Comparison of ENCODE assay signal across 25 cellular contexts in the genomic region with DNA sequence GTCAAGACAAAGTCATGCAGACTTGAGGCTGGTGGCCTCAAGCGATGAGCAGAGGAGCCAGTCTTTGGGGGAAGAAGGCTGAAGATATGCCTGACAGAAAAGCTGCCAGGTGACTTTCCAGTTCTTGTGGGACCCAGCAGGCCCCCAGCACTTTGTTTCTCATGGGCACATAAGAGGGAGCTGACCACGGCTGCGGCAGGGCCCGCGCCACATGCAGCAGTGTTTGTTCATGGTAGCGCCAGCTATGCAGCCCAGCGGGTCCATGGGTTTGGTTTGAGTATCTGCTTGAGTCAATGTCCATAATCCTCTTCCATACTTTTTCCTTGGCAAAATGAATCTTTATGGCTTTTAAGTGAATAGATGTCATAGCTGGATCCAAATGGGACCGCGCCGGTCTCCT.
"Had no signal": no experiment of that assay in that cellular context is flagged by ENCODE, and none has a peak within 500 bp of the region (broad histone marks: within the 10 kb centered on the region; RNA-seq: fewer than 3 reads in every experiment).

No MANE protein-coding gene starts in this region.

- H3K27ac ChIP-seq: stomach, suprapubic skin, testis, thoracic aorta, thyroid gland, tibial artery, tibial nerve, transverse colon, upper lobe of left lung, upper lobe of right lung, uterus, vagina had no signal

- H3K9me3 ChIP-seq: stomach, suprapubic skin, testis, thoracic aorta, thyroid gland, tibial artery, tibial nerve, transverse colon, upper lobe of left lung, upper lobe of right lung, uterus, vagina had no signal

- DNase-seq: stimulated activated CD4-positive, alpha-beta T cell treated with anti-CD3 and anti-CD28 coated beads, Interleukin-2, amount 100 ng/mL, for 48 hours; stimulated activated CD4-positive, alpha-beta T cell treated with anti-CD3 and anti-CD28 coated beads, Interleukin-4, amount 100 ng/mL, for 1 hour; stimulated activated CD4-positive, alpha-beta T cell treated with anti-CD3 and anti-CD28 coated beads, Interleukin-4, amount 100 ng/mL, for 24 hours; stimulated activated CD4-positive, alpha-beta T cell treated with anti-CD3 and anti-CD28 coated beads, Interleukin-4, amount 100 ng/mL, for 4 hours; stimulated activated CD8-positive, alpha-beta memory T cell treated with anti-CD3 and anti-CD28 coated beads, Interleukin-4, amount 100 ng/mL, for 48 hours; stimulated activated naive B cell treated with anti-CD40 and anti-IgM and Interleukin-4, amounts not matched to agents 10 μg/mL and 1 μg/mL and 100 μg/mL, for 72 hours; stimulated activated naive CD4-positive, alpha-beta T cell; stimulated activated naive CD4-positive, alpha-beta T cell treated with Interleukin-2 at 50 U/mL for 16 hours; stimulated activated naive CD8-positive, alpha-beta T cell treated with anti-CD3 and anti-CD28 coated beads, Interleukin-15, amount 100 ng/mL, for 72 hours; stimulated activated naive CD8-positive, alpha-beta T cell treated with anti-CD3 and anti-CD28 coated beads, Interleukin-15, Interleukin-2, amounts not matched to agents 100 U/mL and 50 U/mL, for 24 hours; stomach; substantia nigra; testis; thyroid gland; tibial artery; transverse colon; upper lobe of right lung; uterus had no signal

- ATAC-seq: stimulated activated effector memory CD8-positive, alpha-beta T cell treated with anti-CD3 and anti-CD28 coated beads, Interleukin-12 subunit alpha, Interleukin-12 subunit beta, amount 100 ng/mL, for 72 hours; stimulated activated memory B cell treated with anti-CD40 and anti-IgM and Interleukin-4, amounts not matched to agents 10 μg/mL and 1 μg/mL and 100 μg/mL, for 72 hours; stimulated activated naive B cell treated with anti-CD40 and anti-IgM and Interleukin-4, amounts not matched to agents 10 μg/mL and 1 μg/mL and 100 μg/mL, for 72 hours; stimulated activated naive CD8-positive, alpha-beta T cell treated with anti-CD3 and anti-CD28 coated beads, Interleukin-15, amount 100 ng/mL, for 72 hours; stimulated activated naive CD8-positive, alpha-beta T cell treated with anti-CD3 and anti-CD28 coated beads, Interleukin-15, Interleukin-2, amounts not matched to agents 100 U/mL and 50 U/mL, for 24 hours; upper lobe of right lung had no signal

- H3K36me3 ChIP-seq: stomach, suprapubic skin, thoracic aorta, thyroid gland, tibial artery, tibial nerve, transverse colon, upper lobe of left lung, upper lobe of right lung, uterus, vagina had no signal

- H3K4me1 ChIP-seq: stomach, suprapubic skin, testis, thyroid gland, tibial artery, tibial nerve, transverse colon, upper lobe of left lung, upper lobe of right lung, uterus, vagina had no signal

- H3K27me3 ChIP-seq: suprapubic skin, testis, thyroid gland, tibial artery, tibial nerve, upper lobe of left lung, upper lobe of right lung, uterus, vagina had no signal

- H3K4me3 ChIP-seq: stomach, suprapubic skin, testis, thoracic aorta, thyroid gland, tibial artery, tibial nerve, transverse colon, upper lobe of left lung, upper lobe of right lung, uterus, vagina had no signal
